16 cellular contexts compared by ENCODE assay signal in genomic region chr1:55038974-55039341, GRCh38. TPM values are rescaled to one million over a fixed set of nuclear protein-coding genes. Genes with fewer than 3 reads are reported as not detected.
DNase-seq lines count a peak whose midpoint lies in the region; TF ChIP-seq lines count a peak whose summit lies in the region.
"Had no signal": no experiment of that assay in that cellular context is flagged by ENCODE, and none has a peak within 500 bp of the region (broad histone marks: within the 10 kb centered on the region; RNA-seq: fewer than 3 reads in every experiment).

No MANE protein-coding gene starts in this region.

- WGBS in liver, result 15% methylated on average over 9 of the region's 9 CpGs
- WGBS in smooth muscle cell (ENCODE audit: low lambda C conversion rate), result 37% methylated on average over 9 of the region's 9 CpGs

- no peak for DNase-seq in choroid plexus epithelial cell (ENCODE audit: low read depth)
- no peak for DNase-seq in smooth muscle cell (lab: John Stamatoyannopoulos, UW; ENCODE audit: unreplicated experiment)
- no peak for DNase-seq in Karpas-422
- DNase-seq in activated CD8-positive, alpha-beta memory T cell treated with anti-CD3 and anti-CD28 coated beads, Interleukin-2, amount 50 U/mL, for 48 hours, result no peak
- no peak for DNase-seq in T-helper 2 cell
- DNase-seq: NCI-H1048; stimulated activated CD8-positive, alpha-beta memory T cell treated with anti-CD3 and anti-CD28 coated beads, Interleukin-4, amount 100 ng/mL, for 48 hours; WERI-Rb-1 had no signal

- H3K4me2 ChIP-seq in smooth muscle cell (peak overlapping the region; percentile 85), Karpas-422 (ENCODE audit: low read depth, low read length, poor library complexity, severe bottlenecking) (no peak overlapping the region)

- no peaks in the 10 kb centered on the region for H3K79me2 ChIP-seq in smooth muscle cell (ENCODE audit: low read depth)
- no peaks in the 10 kb centered on the region for H3K79me2 ChIP-seq in Karpas-422 (ENCODE audit: low read length)

- no peak overlapping the region for H2AFZ ChIP-seq in smooth muscle cell (ENCODE audit: low read depth)
- H2AFZ ChIP-seq in Karpas-422 (ENCODE audit: low read length), result no peak overlapping the region

- TF ChIP-seq RAD21 in liver (IDR thresholded peaks at IDR 0.05), result no peak

- H3K36me3 ChIP-seq in HUES48 (ENCODE audit: control insufficient read depth, insufficient read depth, low read length) (peaks cover 5% of the 10 kb centered on the region), liver (ENCODE audit: control insufficient read depth in 4 of 4, insufficient read depth in 3 of 4, low read depth in 1 of 4, low read length in 3 of 4) (no peaks in the 10 kb centered on the region), smooth muscle cell (ENCODE audit: low read depth) (no peaks in the 10 kb centered on the region), Karpas-422 (ENCODE audit: insufficient read depth, low read length) (no peaks in the 10 kb centered on the region)
- H3K36me3 ChIP-seq: tibial artery, WERI-Rb-1 had no signal

- no peak overlapping the region for H3K27ac ChIP-seq in HUES48 (ENCODE audit: low read depth, low read length)
- H3K27ac ChIP-seq in liver (ENCODE audit: low read depth in 1 of 2, low read length in 2 of 2), result peak overlapping the region; percentile 14 to 32
- H3K27ac ChIP-seq in smooth muscle cell (ENCODE audit: low read depth), result no peak overlapping the region
- H3K27ac ChIP-seq in Karpas-422 (ENCODE audit: low read length), result no peak overlapping the region
- H3K27ac ChIP-seq: C4-2B, tibial artery, WERI-Rb-1 had no signal

- H3K4me3 ChIP-seq in HUES48 (ENCODE audit: low read depth, low read length) (peak overlapping the region; percentile 73; the same call in 1 of the 2 replicates), choroid plexus epithelial cell (ENCODE audit: low read depth, low read length) (peak overlapping the region; percentile 58), liver (ENCODE audit: low read depth in 1 of 3, low read length in 3 of 3) (peak overlapping the region in 2 of 3 donors; percentile 3 to 91), smooth muscle cell (peak overlapping the region; percentile 46), Karpas-422 (ENCODE audit: low read length) (no peak overlapping the region)

- no peaks in the 10 kb centered on the region for H4K20me1 ChIP-seq in smooth muscle cell (ENCODE audit: low read depth)
- H4K20me1 ChIP-seq in Karpas-422 (ENCODE audit: insufficient read depth, low read depth, low read length), result no peaks in the 10 kb centered on the region

- H3K4me1 ChIP-seq in HUES48 (ENCODE audit: control insufficient read depth, insufficient read depth, low read length) (peaks cover 23% of the 10 kb centered on the region), liver (ENCODE audit: control insufficient read depth in 4 of 4, insufficient read depth in 4 of 4, low read length in 3 of 4) (peaks cover 11 to 70% (median 55%) of the 10 kb centered on the region in 4 donors), smooth muscle cell (ENCODE audit: low read depth) (peaks cover 11% of the 10 kb centered on the region), Karpas-422 (ENCODE audit: low read length) (no peaks in the 10 kb centered on the region)

- 0 out of 2 replicates have a peak overlapping the region, but pooled peaks have one; percentile 53 for H3K9ac ChIP-seq in HUES48 (ENCODE audit: low read depth, low read length)
- H3K9ac ChIP-seq in liver (ENCODE audit: low read depth in 1 of 2, low read length in 2 of 2), result no peak overlapping the region
- no peak overlapping the region for H3K9ac ChIP-seq in smooth muscle cell (ENCODE audit: low read depth)
- H3K9ac ChIP-seq in Karpas-422 (ENCODE audit: low read length), result no peak overlapping the region

- H3F3A ChIP-seq in smooth muscle cell (ENCODE audit: low read depth), result no peaks in the 10 kb centered on the region

- H3K27me3 ChIP-seq in HUES48 (ENCODE audit: control insufficient read depth, insufficient read depth, low read length) (peaks cover 51% of the 10 kb centered on the region), liver (ENCODE audit: control insufficient read depth in 4 of 4, insufficient read depth in 4 of 4, low read length in 3 of 4) (no peaks in the 10 kb centered on the region), smooth muscle cell (ENCODE audit: low read depth) (peaks cover 75% of the 10 kb centered on the region), Karpas-422 (ENCODE audit: low read length) (no peaks in the 10 kb centered on the region)

- TF ChIP-seq CTCF in choroid plexus epithelial cell (conservative IDR thresholded peaks at IDR 0.05; ENCODE audit: low read depth, low read length) (no peak), liver (IDR thresholded peaks at IDR 0.05; ENCODE audit: low read depth, low read length, missing input control) (no peak), smooth muscle cell (IDR thresholded peaks at IDR 0.05; ENCODE audit: borderline replicate concordance, insufficient read depth, poor library complexity, severe bottlenecking) (no peak)

- H3K9me3 ChIP-seq in HUES48 (ENCODE audit: control insufficient read depth, insufficient read depth, low read length), result no peaks in the 10 kb centered on the region
- no peaks in the 10 kb centered on the region for H3K9me3 ChIP-seq in liver (ENCODE audit: control insufficient read depth in 4 of 4, low read length in 3 of 4)
- H3K9me3 ChIP-seq in smooth muscle cell (replicated peaks; ENCODE audit: low read depth), result no peaks in the 10 kb centered on the region
- H3K9me3 ChIP-seq in Karpas-422 (ENCODE audit: low read length), result no peaks in the 10 kb centered on the region
- H3K9me3 ChIP-seq: tibial artery had no signal

- H3K9me2 ChIP-seq in Karpas-422 (replicated peaks; ENCODE audit: insufficient read depth, low read length), result no peaks in the 10 kb centered on the region

TF ChIP-seq in liver, 16 proteins besides CTCF, POLR2A, EP300 and RAD21 (continues in another document):
- no peak for TF ChIP-seq YY1 (IDR thresholded peaks at IDR 0.05)
- no peak for TF ChIP-seq FOXA2 (IDR thresholded peaks at IDR 0.05)
- no peak for TF ChIP-seq HNF4A (conservative IDR thresholded peaks at IDR 0.05)
- no peak for TF ChIP-seq TAF1 (conservative IDR thresholded peaks at IDR 0.05)
- no peak for TF ChIP-seq HNF4G (IDR thresholded peaks at IDR 0.05)
- TF ChIP-seq REST (IDR thresholded peaks at IDR 0.05), result no peak
- TF ChIP-seq RXRA (IDR thresholded peaks at IDR 0.05), result no peak
- TF ChIP-seq ATF3 (IDR thresholded peaks at IDR 0.05), result no peak
- no peak for TF ChIP-seq ZBTB33 (IDR thresholded peaks at IDR 0.05)

RNA-seq across cellular contexts. Expression of gene PCSK9, which starts 0.4 kb away (rescaled TPM):
- total RNA-seq in liver (100 to 1,000 TPM in 1 of 2 donors, 10 to 100 TPM in 1; 68.2 to 112 TPM), smooth muscle cell (0.18 TPM in 1 of 2 replicates, not detected in the other)
- polyA plus RNA-seq in liver (10 to 100 TPM; 10.8 to 48.9 TPM), smooth muscle cell (0.47 and 0.70 TPM in 2 replicates)
- total RNA-seq in Karpas-422 (2014; rRNA removed; shearing (Covaris generic); ENCODE audit: low replicate concordance), result not detected in 2 replicates
- total RNA-seq: mononuclear cell had no signal

RNA-seq across cellular contexts. Expression of gene BSND, which starts 40.2 kb away (rescaled TPM):
- total RNA-seq in liver, result under 1 TPM in 1 of 2 donors, not detected in 1; 0.14 TPM
- polyA plus RNA-seq in liver, result not detected
- not detected in 2 replicates for total RNA-seq in smooth muscle cell
- polyA plus RNA-seq in smooth muscle cell, result not detected in 2 replicates
- total RNA-seq in Karpas-422 (2014; rRNA removed; shearing (Covaris generic); ENCODE audit: low replicate concordance), result not detected in 2 replicates
- total RNA-seq: Daoy, esophagus mucosa, HT1080, mononuclear cell had no signal

RNA-seq across cellular contexts. Expression of gene TMEM61, which starts 58.5 kb away (rescaled TPM):
- total RNA-seq in liver, result not detected
- polyA plus RNA-seq in liver, result not detected
- 0.13 and 0.18 TPM in 2 replicates for total RNA-seq in smooth muscle cell
- 0.44 and 0.86 TPM in 2 replicates for polyA plus RNA-seq in smooth muscle cell
- not detected in 2 replicates for total RNA-seq in Karpas-422 (2014; rRNA removed; shearing (Covaris generic); ENCODE audit: low replicate concordance)
- total RNA-seq: Daoy, HT1080, mononuclear cell had no signal

Comparison
In these comparisons a context has a peak if more than half of its experiments do, and no peak if none do; other contexts are left out.
1. H3K27ac ChIP-seq: peak in liver (2 of 2); none in HUES48 (single experiment), smooth muscle cell (single experiment) and Karpas-422 (single experiment).
2. RNA of gene PCSK9, which starts 0.4 kb away (total RNA-seq): 68.2 to 112 TPM in liver; 0.18 TPM in smooth muscle cell and not detected in Karpas-422; every median in the first group is over 10 times any median in the second.